Comparison of ENCODE assay signal across 21 cellular contexts in genomic region chr9:3942351-3942750, GRCh38.
A peak's percentile ranks its signal among the peaks of the same experiment; 100 is the strongest.
DNase-seq lines count a peak whose midpoint lies in the region; ATAC-seq and TF ChIP-seq lines count a peak whose summit lies in the region.
"Had no signal": no experiment of that assay in that cellular context is flagged by ENCODE, and none has a peak within 500 bp of the region (broad histone marks: within the 10 kb centered on the region; RNA-seq: fewer than 3 reads in every experiment).

No MANE protein-coding gene starts in this region.

- in situ Hi-C loops in IMR-90 (cut with MboI; ENCODE audit: low sequenced_read_pairs) = no loop called here

- no peaks in the 10 kb centered on the region for H3F3A ChIP-seq in neural progenitor cell (ENCODE audit: low read depth)

- H3K36me3 Mint-ChIP-seq in neural progenitor cell = peaks cover 22% of the 10 kb centered on the region
- H3K36me3 Mint-ChIP-seq: CD8-positive, alpha-beta T cell had no signal

- CTCF ChIA-PET in IMR-90 (lab: Yijun Ruan, JAX) = no interaction called here

- no peaks in the 10 kb centered on the region for H3K9me3 ChIP-seq in IMR-90 (ENCODE audit: control insufficient read depth, insufficient read depth, low read length)
- H3K9me3 ChIP-seq in neural progenitor cell (ENCODE audit: low read depth) = no peaks in the 10 kb centered on the region
- H3K9me3 ChIP-seq: A549, Caco-2 had no signal

- no peak for TF ChIP-seq RAD21 in IMR-90 (IDR thresholded peaks at IDR 0.05; ENCODE audit: low read length)

- no peak overlapping the region for H2AFZ ChIP-seq in IMR-90 (replicated peaks; ENCODE audit: low read length, poor library complexity)
- no peak overlapping the region for H2AFZ ChIP-seq in neural progenitor cell (replicated peaks)

- DNase-seq in IMR-90 = no peak
- peak; percentile 50 for DNase-seq in kidney tubule cell (ENCODE audit: low spot score)
- DNase-seq in neural progenitor cell (ENCODE audit: low spot score) = no peak
- peak; percentile 60 for DNase-seq in renal cortical epithelial cell (ENCODE audit: low read depth)
- no peak for DNase-seq in GM10266 (ENCODE audit: extremely low spot score)
- DNase-seq in nucleus accumbens (lab: John Stamatoyannopoulos, UW) = no peak
- DNase-seq in GM19238 (ENCODE audit: insufficient read length, low spot score) = no peak
- DNase-seq in dedifferentiated amniotic fluid mesenchymal stem cell (ENCODE audit: extremely low spot score) = no peak
- DNase-seq: AML-193; Caco-2; Calu3; CD4-positive, alpha-beta T cell; CD8-positive, alpha-beta T cell; DMS79 treated with DMSO at 0.1 percent for 48 hours; GF-D8 had no signal

- H3K23ac ChIP-seq in IMR-90 (ENCODE audit: low read depth, low read length) = no peak overlapping the region

- no peak overlapping the region for H2BK15ac ChIP-seq in IMR-90 (ENCODE audit: low read depth, low read length)

- H3K14ac ChIP-seq in IMR-90 (replicated peaks; ENCODE audit: low read depth, low read length) = no peak overlapping the region

- no peak overlapping the region; the same call in 1 of the 2 replicates for H3K18ac ChIP-seq in IMR-90 (ENCODE audit: low read depth, low read length)

- peaks cover 21% of the 10 kb centered on the region for H3K4me1 Mint-ChIP-seq in neural progenitor cell
- H3K4me1 Mint-ChIP-seq: B cell had no signal

- no peaks in the 10 kb centered on the region for H4K20me1 ChIP-seq in IMR-90 (ENCODE audit: insufficient read depth, low read length)
- H4K20me1 ChIP-seq in neural progenitor cell (ENCODE audit: low read depth) = no peaks in the 10 kb centered on the region
- H4K20me1 ChIP-seq: BLaER1 treated with 17β-estradiol and CSF1 and Interleukin-3, amounts not matched to agents 10 nM and 100 nM had no signal

- ATAC-seq in IMR-90 (ENCODE audit: low read depth) = no peak
- ATAC-seq: A549; CD8-positive, alpha-beta T cell; GM12878 had no signal

- no peak overlapping the region for H3K56ac ChIP-seq in IMR-90 (ENCODE audit: extremely low read depth, insufficient read depth, low read length)

- no peak overlapping the region for H3K9ac ChIP-seq in IMR-90 (ENCODE audit: low read depth, low read length)
- no peak overlapping the region for H3K9ac ChIP-seq in neural progenitor cell
- H3K9ac ChIP-seq: BLaER1 treated with 17β-estradiol and CSF1 and Interleukin-3, amounts not matched to agents 10 nM and 100 nM had no signal

- H2AK5ac ChIP-seq in IMR-90 (ENCODE audit: low read depth, low read length) = no peak overlapping the region

- H2AK9ac ChIP-seq in IMR-90 (replicated peaks; ENCODE audit: low read depth, low read length, poor library complexity) = no peak overlapping the region

- peaks cover 3% of the 10 kb centered on the region for H3K9me3 Mint-ChIP-seq in neural progenitor cell
- H3K9me3 Mint-ChIP-seq: CD4-positive, alpha-beta T cell; CD8-positive, alpha-beta T cell had no signal

- no peaks in the 10 kb centered on the region for H3K36me3 ChIP-seq in IMR-90 (ENCODE audit: control insufficient read depth, insufficient read depth, low read length)
- no peaks in the 10 kb centered on the region for H3K36me3 ChIP-seq in neural progenitor cell
- H3K36me3 ChIP-seq: BLaER1 treated with 17β-estradiol and CSF1 and Interleukin-3, amounts not matched to agents 10 nM and 100 nM had no signal

- H2BK5ac ChIP-seq in IMR-90 (ENCODE audit: low read depth, low read length, poor library complexity, severe bottlenecking) = no peak overlapping the region

- dilution Hi-C loops in IMR-90 (cut with HindIII; ENCODE audit: low sequenced_read_pairs, unreplicated experiment) = no loop called here

- H3K4me2 ChIP-seq in IMR-90 (ENCODE audit: low read depth, low read length) (no peak overlapping the region), neural progenitor cell (no peak overlapping the region)
- H3K4me2 ChIP-seq: A549; BLaER1 treated with 17β-estradiol and CSF1 and Interleukin-3, amounts not matched to agents 10 nM and 100 nM had no signal

- no peak overlapping the region for H3K4ac ChIP-seq in IMR-90 (ENCODE audit: low read depth, low read length)

- H3K4me1 ChIP-seq in IMR-90 (ENCODE audit: control insufficient read depth, insufficient read depth, low read length) (no peaks in the 10 kb centered on the region), neural progenitor cell (peaks cover 31% of the 10 kb centered on the region)
- H3K4me1 ChIP-seq: A549; BLaER1 treated with 17β-estradiol and CSF1 and Interleukin-3, amounts not matched to agents 10 nM and 100 nM had no signal

- WGBS in IMR-90 (ENCODE audit: extremely low coverage in 2 of 2, insufficient read length in 1 of 2), 2 experiments = no CpG with 5 or more reads among the region's 4 CpGs

- no peak overlapping the region for H2BK20ac ChIP-seq in IMR-90 (ENCODE audit: low read depth, low read length)

- H3K27me3 ChIP-seq in IMR-90 (ENCODE audit: control insufficient read depth, insufficient read depth, low read length) (no peaks in the 10 kb centered on the region), neural progenitor cell (no peaks in the 10 kb centered on the region)
- H3K27me3 ChIP-seq: BLaER1 treated with 17β-estradiol and CSF1 and Interleukin-3, amounts not matched to agents 10 nM and 100 nM had no signal

- BruUV-seq in IMR-90 (replicated peaks; lab: Mats Ljungman, UMichigan) = no TSS peak

- intact Hi-C loops in IMR-90 (cut with micrococcal nuclease) = no loop called here

- H4K91ac ChIP-seq in IMR-90 (ENCODE audit: insufficient read depth, low read depth, low read length) = peak overlapping the region; percentile 2; the same call in 1 of the 2 replicates

- POLR2A ChIA-PET in IMR-90 (lab: Charles Lee; ENCODE audit: unreplicated experiment) = no interaction called here

- no peak overlapping the region for H3K4me3 Mint-ChIP-seq in neural progenitor cell
- H3K4me3 Mint-ChIP-seq: B cell; CD4-positive, alpha-beta T cell; CD8-positive, alpha-beta T cell had no signal

- no peak overlapping the region for H3K27ac ChIP-seq in IMR-90 (ENCODE audit: insufficient read depth, low read length)
- H3K27ac ChIP-seq in neural progenitor cell = no peak overlapping the region
- H3K27ac ChIP-seq: 22Rv1; A549; BLaER1 treated with 17β-estradiol and CSF1 and Interleukin-3, amounts not matched to agents 10 nM and 100 nM; C4-2B had no signal

- H4K8ac ChIP-seq in IMR-90 (ENCODE audit: low read depth in 2 of 2, low read length in 2 of 2) = no peak overlapping the region

- TF ChIP-seq CTCF in IMR-90 (conservative IDR thresholded peaks at IDR 0.05; ENCODE audit: low read depth, low read length) (no peak), neural progenitor cell (IDR thresholded peaks at IDR 0.05) (no peak), GM10266 (IDR thresholded peaks at IDR 0.05; ENCODE audit: control insufficient read depth, insufficient read depth, low read depth, missing control alignments) (no peak)

- peak overlapping the region; percentile 62 for H3K27ac Mint-ChIP-seq in neural progenitor cell
- H3K27ac Mint-ChIP-seq: B cell; CD4-positive, alpha-beta T cell; CD8-positive, alpha-beta T cell had no signal

- H3K79me1 ChIP-seq in IMR-90 (ENCODE audit: low read depth in 1 of 2, low read length in 2 of 2) = peaks cover 18 to 20% of the 10 kb centered on the region in 2 experiments

- no peak overlapping the region for H4K5ac ChIP-seq in IMR-90 (ENCODE audit: low read depth, low read length)

- H2BK120ac ChIP-seq in IMR-90 (ENCODE audit: low read depth, low read length) = no peak overlapping the region

- 0 out of 2 replicates have a peak, but pooled peaks cover 2% of the 10 kb centered on the region for H3K9me1 ChIP-seq in IMR-90 (ENCODE audit: insufficient read depth, low read length)

- H3K79me2 ChIP-seq in neural progenitor cell (ENCODE audit: low read depth) = peaks cover 21% of the 10 kb centered on the region

- H3K27me3 Mint-ChIP-seq in neural progenitor cell (ENCODE audit: insufficient read depth, low read depth) = no peaks in the 10 kb centered on the region

- TF ChIP-seq POLR2A in IMR-90 (IDR thresholded peaks at IDR 0.05; ENCODE audit: low read depth, low read length) = no peak

- H3K4me3 ChIP-seq in IMR-90 (ENCODE audit: insufficient read depth, low read depth, low read length) (no peak overlapping the region), neural progenitor cell (no peak overlapping the region)
- H3K4me3 ChIP-seq: A549; BLaER1 treated with 17β-estradiol and CSF1 and Interleukin-3, amounts not matched to agents 10 nM and 100 nM; GM12878 had no signal

TF ChIP-seq in IMR-90, 13 proteins besides CTCF, POLR2A, EP300 and RAD21:
- TF ChIP-seq MXI1 (IDR thresholded peaks at IDR 0.05; ENCODE audit: borderline replicate concordance, low read depth, low read length) (no peak), RFX5 (IDR thresholded peaks at IDR 0.05; ENCODE audit: low read depth, low read length) (no peak), BHLHE40 (IDR thresholded peaks at IDR 0.05; ENCODE audit: low read depth, low read length) (no peak), CEBPB (IDR thresholded peaks at IDR 0.05; ENCODE audit: low read depth, low read length) (no peak), RCOR1 (IDR thresholded peaks at IDR 0.05; ENCODE audit: insufficient replicate concordance, low read length) (no peak), NFE2L2 (IDR thresholded peaks at IDR 0.05; ENCODE audit: low read depth, low read length) (no peak), CHD1 (IDR thresholded peaks at IDR 0.05; ENCODE audit: low read depth, low read length) (no peak), FOS (IDR thresholded peaks at IDR 0.05; ENCODE audit: low read depth, low read length) (no peak), ELK1 (IDR thresholded peaks at IDR 0.05; ENCODE audit: borderline replicate concordance, low read depth, low read length) (no peak), MAFK (IDR thresholded peaks at IDR 0.05; ENCODE audit: low read depth, low read length) (no peak)
TF ChIP-seq in IMR-90: peak in this region for 0.

Comparison
In these comparisons a context has a peak if more than half of its experiments do, and no peak if none do; other contexts are left out.
1. DNase-seq: peak in kidney tubule cell (single experiment) and renal cortical epithelial cell (single experiment); none in IMR-90 (single experiment), neural progenitor cell (single experiment), GM10266 (single experiment), nucleus accumbens (0 of 56), GM19238 (single experiment) and dedifferentiated amniotic fluid mesenchymal stem cell (single experiment).